In genomic region chr22:19812910-19813309, GRCh38 we compare ENCODE assay signal across 21 cellular contexts. TPM values are rescaled to one million over a fixed set of nuclear protein-coding genes. Genes with fewer than 3 reads are reported as not detected.
DNase-seq lines count a peak whose midpoint lies in the region; ATAC-seq and TF ChIP-seq lines count a peak whose summit lies in the region.
"Had no signal": no experiment of that assay in that cellular context is flagged by ENCODE, and none has a peak within 500 bp of the region (broad histone marks: within the 10 kb centered on the region; RNA-seq: fewer than 3 reads in every experiment).

No MANE protein-coding gene starts in this region.

- H3K9me3 ChIP-seq in colonic mucosa (no peaks in the 10 kb centered on the region), osteoblast (ENCODE audit: low read depth, low read length) (no peaks in the 10 kb centered on the region), Peyer's patch (no peaks in the 10 kb centered on the region), lower lobe of right lung (no peaks in the 10 kb centered on the region)
- H3K9me3 ChIP-seq: HAP-1, MG63, SJSA1 had no signal

- H4K20me1 ChIP-seq in osteoblast (ENCODE audit: insufficient read depth, low read length), result peaks cover 4% of the 10 kb centered on the region

- no peak overlapping the region for H2AFZ ChIP-seq in osteoblast (ENCODE audit: low read length)
- H2AFZ ChIP-seq: PC-9 had no signal

- TF ChIP-seq POLR2A in Peyer's patch (IDR thresholded peaks at IDR 0.05), result no peak

- H3K9ac ChIP-seq in colonic mucosa (ENCODE audit: low read depth in 2 of 2, low read length in 2 of 2), result no peak overlapping the region

- H3K36me3 ChIP-seq in colonic mucosa, result no peaks in the 10 kb centered on the region
- no peaks in the 10 kb centered on the region for H3K36me3 ChIP-seq in osteoblast (ENCODE audit: insufficient read depth, low read length)
- H3K36me3 ChIP-seq in Peyer's patch, result no peaks in the 10 kb centered on the region
- H3K36me3 ChIP-seq in lower lobe of right lung, result peaks cover 6% of the 10 kb centered on the region
- H3K36me3 ChIP-seq: HAP-1, MG63, SJSA1 had no signal

- intact Hi-C loops in natural killer cell (cut with micrococcal nuclease) (no loop called here), colonic mucosa (cut with DNase I) (no loop called here), lower lobe of right lung (cut with DNase I) (no loop called here)

- peaks cover 0 to 19% of the 10 kb centered on the region in 2 donors for H3K4me1 Mint-ChIP-seq in natural killer cell
- H3K4me1 Mint-ChIP-seq in natural killer cell treated with Interleukin-12 subunit alpha and Interleukin-12 subunit beta and Interleukin-15 and Interleukin-18, amount 100 ng/mL, for 72 hours (ENCODE audit: low read depth in 2 of 2), result no peaks in the 10 kb centered on the region

- in situ Hi-C loops in KBM-7 (cut with MboI; ENCODE audit: low pct_unique_long_range_greater_than_20kb, low sequenced_read_pairs), result loop anchor here (10.0 kb wide), 1 partner anchor 72 kb away; no protein-coding TSS in a partner anchor

- H3K4me2 ChIP-seq in osteoblast (ENCODE audit: insufficient read depth, low read length), result no peak overlapping the region
- H3K4me2 ChIP-seq: PC-9 had no signal

- H3K4me1 ChIP-seq in colonic mucosa (no peaks in the 10 kb centered on the region), osteoblast (ENCODE audit: insufficient read depth, low read length) (peaks cover 8% of the 10 kb centered on the region), Peyer's patch (no peaks in the 10 kb centered on the region), lower lobe of right lung (peaks cover 5% of the 10 kb centered on the region)
- H3K4me1 ChIP-seq: HAP-1 had no signal

- H3K9me3 Mint-ChIP-seq in natural killer cell, result no peaks in the 10 kb centered on the region
- no peaks in the 10 kb centered on the region for H3K9me3 Mint-ChIP-seq in natural killer cell treated with Interleukin-12 subunit alpha and Interleukin-12 subunit beta and Interleukin-15 and Interleukin-18, amount 100 ng/mL, for 72 hours

- DNase-seq in natural killer cell (peak; percentile 1), colonic mucosa (peak; percentile 11), osteoblast (ENCODE audit: insufficient read length, low spot score, missing footprints) (peak; percentile 41), Peyer's patch (no peak), foreskin melanocyte (no peak), KBM-7 (no peak), lower lobe of right lung (no peak)
- DNase-seq in natural killer cell treated with Interleukin-12 subunit alpha and Interleukin-12 subunit beta and Interleukin-15 and Interleukin-18, amount 100 ng/mL, for 72 hours (ENCODE audit: low spot score), result no peak
- DNase-seq: IMR-90, Kasumi-1, MG63, NCI-H1048, NCI-H1436, NCI-H1930, NCI-H226, NCI-H526, PC-9 had no signal

- no peaks in the 10 kb centered on the region for H3K36me3 Mint-ChIP-seq in natural killer cell
- no peaks in the 10 kb centered on the region for H3K36me3 Mint-ChIP-seq in natural killer cell treated with Interleukin-12 subunit alpha and Interleukin-12 subunit beta and Interleukin-15 and Interleukin-18, amount 100 ng/mL, for 72 hours

- H3K4me3 Mint-ChIP-seq in natural killer cell, result no peak overlapping the region
- H3K4me3 Mint-ChIP-seq in natural killer cell treated with Interleukin-12 subunit alpha and Interleukin-12 subunit beta and Interleukin-15 and Interleukin-18, amount 100 ng/mL, for 72 hours, result no peak overlapping the region

- H3K27me3 Mint-ChIP-seq in natural killer cell (ENCODE audit: low read depth in 2 of 2), result no peaks in the 10 kb centered on the region
- no peaks in the 10 kb centered on the region for H3K27me3 Mint-ChIP-seq in natural killer cell treated with Interleukin-12 subunit alpha and Interleukin-12 subunit beta and Interleukin-15 and Interleukin-18, amount 100 ng/mL, for 72 hours

- ATAC-seq in natural killer cell (no peak), lower lobe of right lung (no peak)
- ATAC-seq in natural killer cell treated with Interleukin-12 subunit alpha and Interleukin-12 subunit beta and Interleukin-15 and Interleukin-18, amount 100 ng/mL, for 72 hours, result no peak

- no peak for TF ChIP-seq CTCF in natural killer cell (IDR thresholded peaks at IDR 0.05)
- no peak for TF ChIP-seq CTCF in colonic mucosa (IDR thresholded peaks at IDR 0.05)
- no peak for TF ChIP-seq CTCF in osteoblast (IDR thresholded peaks at IDR 0.05; ENCODE audit: extremely low read depth, low read depth, low read length)
- no peak for TF ChIP-seq CTCF in Peyer's patch (IDR thresholded peaks at IDR 0.05)
- TF ChIP-seq CTCF in lower lobe of right lung (IDR thresholded peaks at IDR 0.05), result no peak

- H3K27ac Mint-ChIP-seq in natural killer cell, result no peak overlapping the region
- H3K27ac Mint-ChIP-seq in natural killer cell treated with Interleukin-12 subunit alpha and Interleukin-12 subunit beta and Interleukin-15 and Interleukin-18, amount 100 ng/mL, for 72 hours, result no peak overlapping the region

- H3K27me3 ChIP-seq in colonic mucosa, result no peaks in the 10 kb centered on the region
- no peaks in the 10 kb centered on the region for H3K27me3 ChIP-seq in osteoblast (ENCODE audit: insufficient read depth, low read length)
- no peaks in the 10 kb centered on the region for H3K27me3 ChIP-seq in Peyer's patch
- H3K27me3 ChIP-seq in lower lobe of right lung (ENCODE audit: low read depth), result no peaks in the 10 kb centered on the region
- H3K27me3 ChIP-seq: MG63, SJSA1 had no signal

- H3K4me3 ChIP-seq in colonic mucosa, result no peak overlapping the region
- H3K4me3 ChIP-seq in osteoblast (ENCODE audit: insufficient read depth, low read length), result no peak overlapping the region
- H3K4me3 ChIP-seq in Peyer's patch, result no peak overlapping the region
- H3K4me3 ChIP-seq in lower lobe of right lung, result no peak overlapping the region
- H3K4me3 ChIP-seq: HAP-1, MG63, PC-9, SJSA1 had no signal

- no peaks in the 10 kb centered on the region for H3K79me2 ChIP-seq in osteoblast (ENCODE audit: insufficient read depth, low read length)

- no peak overlapping the region for H3K27ac ChIP-seq in colonic mucosa
- H3K27ac ChIP-seq in osteoblast (ENCODE audit: low read depth, low read length), result no peak overlapping the region
- no peak overlapping the region for H3K27ac ChIP-seq in Peyer's patch
- H3K27ac ChIP-seq in lower lobe of right lung, result no peak overlapping the region
- H3K27ac ChIP-seq: C4-2B, HL-60, PC-9, SJSA1 had no signal

RNA-seq across cellular contexts. Expression of gene GNB1L, which starts 41.8 kb away (rescaled TPM):
- 1 to 10 TPM; 5.1 to 5.3 (median 5.3) TPM for total RNA-seq in natural killer cell
- total RNA-seq in natural killer cell treated with Interleukin-12 subunit alpha and Interleukin-12 subunit beta and Interleukin-15 and Interleukin-18, amount 100 ng/mL, for 72 hours, result 10 to 100 TPM in 1 of 2 donors, 1 to 10 TPM in 1; 9.7 to 17.9 TPM
- 10 to 100 TPM in 1 of 2 donors, 1 to 10 TPM in 1; 4.4 to 10.2 TPM for total RNA-seq in colonic mucosa
- total RNA-seq in osteoblast, result 4.0 and 5.6 TPM in 2 replicates
- total RNA-seq in Peyer's patch, result 1 to 10 TPM; 3.1 to 6.6 (median 4.9) TPM
- total RNA-seq in lower lobe of right lung, result 6.0 TPM

RNA-seq across cellular contexts. Expression of gene RTL10, which starts 41.8 kb away (rescaled TPM):
- total RNA-seq in natural killer cell, result 10 to 100 TPM in 2 of 3 donors, 1 to 10 TPM in 1; 6.4 to 12.5 (median 11.7) TPM
- 10 to 100 TPM; 11.2 to 26.3 TPM for total RNA-seq in natural killer cell treated with Interleukin-12 subunit alpha and Interleukin-12 subunit beta and Interleukin-15 and Interleukin-18, amount 100 ng/mL, for 72 hours
- 10 to 100 TPM in 1 of 2 donors, 1 to 10 TPM in 1; 9.7 to 14.1 TPM for total RNA-seq in colonic mucosa
- total RNA-seq in osteoblast, result 10.3 and 11.9 TPM in 2 replicates
- 10 to 100 TPM in 3 of 4 donors, 1 to 10 TPM in 1; 2.5 to 26.1 (median 22.8) TPM for total RNA-seq in Peyer's patch
- 24.3 TPM for total RNA-seq in lower lobe of right lung

RNA-seq across cellular contexts. Expression of gene TBX1, which starts 52.3 kb away (rescaled TPM):
- 1 to 10 TPM; 2.0 to 4.6 (median 3.2) TPM for total RNA-seq in natural killer cell
- 1 to 10 TPM; 1.1 to 2.9 TPM for total RNA-seq in natural killer cell treated with Interleukin-12 subunit alpha and Interleukin-12 subunit beta and Interleukin-15 and Interleukin-18, amount 100 ng/mL, for 72 hours
- total RNA-seq in colonic mucosa, result 1 to 10 TPM in 1 of 2 donors, under 1 TPM in 1; 0.80 to 1.9 TPM
- under 0.01 TPM in 1 of 2 replicates, not detected in the other for total RNA-seq in osteoblast
- 1 to 10 TPM in 2 of 4 donors, under 1 TPM in 1, not detected in 1; 0.70 to 4.1 (median 1.1) TPM for total RNA-seq in Peyer's patch
- 13.5 TPM for total RNA-seq in lower lobe of right lung
- total RNA-seq: IMR-90 had no signal

Comparison
In these comparisons a context has a peak if more than half of its experiments do, and no peak if none do; other contexts are left out.
1. DNase-seq: peak in natural killer cell (single experiment), colonic mucosa (single experiment) and osteoblast (single experiment); none in natural killer cell treated with Interleukin-12 subunit alpha and Interleukin-12 subunit beta and Interleukin-15 and Interleukin-18, amount 100 ng/mL, for 72 hours (single experiment), Peyer's patch (0 of 3), foreskin melanocyte (single experiment), KBM-7 (single experiment) and lower lobe of right lung (single experiment).